Comparison of ENCODE assay signal across 9 cellular contexts in genomic region chr9:104961238-104961637, GRCh38. TPM values are rescaled to one million over a fixed set of nuclear protein-coding genes. Genes with fewer than 3 reads are reported as not detected.
DNase-seq lines count a peak whose midpoint lies in the region; ATAC-seq and TF ChIP-seq lines count a peak whose summit lies in the region.
"Had no signal": no experiment of that assay in that cellular context is flagged by ENCODE, and none has a peak within 500 bp of the region (broad histone marks: within the 10 kb centered on the region; RNA-seq: fewer than 3 reads in every experiment).

No MANE protein-coding gene starts in this region.

- no peaks in the 10 kb centered on the region for H3K27me3 Mint-ChIP-seq in nephron (ENCODE audit: low read depth)

- H3K27ac Mint-ChIP-seq in nephron = peak overlapping the region in 2 of 3 experiments; percentile 8 to 61

- H3K9ac ChIP-seq in BLaER1 (no peak overlapping the region), adipocyte (ENCODE audit: low read length) (peak overlapping the region; percentile 27)

- peak overlapping the region; percentile 27; the same call in 1 of the 2 replicates for H3K4me2 ChIP-seq in BLaER1

- peak; percentile 76 for ATAC-seq in GM19455 (IDR thresholded peaks at IDR 0.05; ENCODE audit: unreplicated experiment)

- H3K9me3 ChIP-seq in BLaER1 (no peaks in the 10 kb centered on the region), SJCRH30 (replicated peaks) (no peaks in the 10 kb centered on the region), adipocyte (ENCODE audit: control insufficient read depth, low read length) (no peaks in the 10 kb centered on the region)

- DNase-seq in HK-2 (ENCODE audit: unreplicated experiment) (peak; percentile 26), SJCRH30 (peak; percentile 32 to 48), adipocyte (ENCODE audit: low read depth) (no peak), GM03348 (ENCODE audit: low spot score) (no peak), globus pallidus (ENCODE audit: low spot score) (no peak)

- H3K27ac ChIP-seq in BLaER1 (no peak overlapping the region), SJCRH30 (no peak overlapping the region)
- H3K27ac ChIP-seq: cardiac muscle cell had no signal

- no peaks in the 10 kb centered on the region for H4K20me1 ChIP-seq in BLaER1

- peaks cover 9% of the 10 kb centered on the region for H3K4me1 ChIP-seq in BLaER1
- peaks cover 5% of the 10 kb centered on the region; the same call in 1 of the 2 replicates for H3K4me1 ChIP-seq in SJCRH30
- H3K4me1 ChIP-seq in adipocyte (ENCODE audit: control insufficient read depth, insufficient read depth, low read length) = peaks cover 46% of the 10 kb centered on the region

- H3K36me3 Mint-ChIP-seq in nephron (ENCODE audit: low read depth) = no peaks in the 10 kb centered on the region

- H3K27me3 ChIP-seq in BLaER1 (no peaks in the 10 kb centered on the region), SJCRH30 (no peaks in the 10 kb centered on the region), adipocyte (replicated peaks; ENCODE audit: control insufficient read depth, insufficient read depth, low read length) (no peaks in the 10 kb centered on the region)
- H3K27me3 ChIP-seq: cardiac muscle cell had no signal

- no peak overlapping the region for H3K4me3 ChIP-seq in BLaER1
- H3K4me3 ChIP-seq in SJCRH30 = no peak overlapping the region
- no peak overlapping the region for H3K4me3 ChIP-seq in adipocyte (ENCODE audit: low read length)
- H3K4me3 ChIP-seq: cardiac muscle cell had no signal

- no peaks in the 10 kb centered on the region for H3K9me3 Mint-ChIP-seq in nephron

- no peak overlapping the region for H3K4me3 Mint-ChIP-seq in nephron

- H3K36me3 ChIP-seq in BLaER1 = no peaks in the 10 kb centered on the region
- no peaks in the 10 kb centered on the region for H3K36me3 ChIP-seq in SJCRH30
- H3K36me3 ChIP-seq in adipocyte (ENCODE audit: control insufficient read depth, insufficient read depth, low read length, severe bottlenecking) = no peaks in the 10 kb centered on the region
- H3K36me3 ChIP-seq: cardiac muscle cell had no signal

- peaks cover 13% of the 10 kb centered on the region for H3K4me1 Mint-ChIP-seq in nephron

- no peak for TF ChIP-seq CTCF in nephron (IDR thresholded peaks at IDR 0.05; ENCODE audit: unreplicated experiment in 3 of 3)

RNA-seq across cellular contexts. Expression of gene ABCA1, which starts 33.3 kb away (rescaled TPM):
- 0.03 and 0.04 TPM in 2 replicates for total RNA-seq in SJCRH30 (2014; rRNA removed; shearing (Covaris generic))

Comparison
In these comparisons a context has a peak if more than half of its experiments do, and no peak if none do; other contexts are left out.
1. DNase-seq: peak in HK-2 (single experiment) and SJCRH30 (2 of 2); none in adipocyte (single experiment), GM03348 (single experiment) and globus pallidus (single experiment).